Comparison of ENCODE assay signal across 21 cellular contexts in genomic region chr15:83605595-83605994, GRCh38. TPM values are rescaled to one million over a fixed set of nuclear protein-coding genes. Genes with fewer than 3 reads are reported as not detected.
A peak's percentile ranks its signal among the peaks of the same experiment; 100 is the strongest.
DNase-seq lines count a peak whose midpoint lies in the region; ATAC-seq and TF ChIP-seq lines count a peak whose summit lies in the region.
"Had no signal": no experiment of that assay in that cellular context is flagged by ENCODE, and none has a peak within 500 bp of the region (broad histone marks: within the 10 kb centered on the region; RNA-seq: fewer than 3 reads in every experiment).

No MANE protein-coding gene starts in this region.

- WGBS in heart right ventricle, 2 donors = 54 to 66% methylated on average over 4 of the region's 4 CpGs
- 45 to 68% (median 60%) methylated on average over 4 of the region's 4 CpGs for WGBS in stomach, 5 donors

- H3K4me1 ChIP-seq in heart right ventricle (peaks cover 0 to 5% (median 0%) of the 10 kb centered on the region in 9 donors), thoracic aorta (ENCODE audit: control insufficient read depth in 1 of 2, low read depth in 2 of 2) (peaks cover 13 to 14% of the 10 kb centered on the region in 2 donors), stomach (peaks cover 0 to 5% (median 0%) of the 10 kb centered on the region in 4 donors)
- H3K4me1 ChIP-seq: BLaER1 treated with 17β-estradiol and CSF1 and Interleukin-3, amounts not matched to agents 10 nM and 100 nM; SJSA1 had no signal

- DNase-seq in coronary artery (ENCODE audit: low spot score) (no peak), heart right ventricle (peak; percentile 7 to 25), mucosa of gallbladder (ENCODE audit: low spot score) (peak; percentile 16), thoracic aorta (ENCODE audit: low spot score) (no peak), stomach (no peak)
- no peak for DNase-seq in activated CD4-positive, CD25-positive, alpha-beta regulatory T cell treated with anti-CD3 and anti-CD28 coated beads, Interleukin-2, amount 50 U/mL, for 72 hours
- DNase-seq: Calu3; CD8-positive, alpha-beta T cell; DMS53; H7; HFFc6; NCI-H187; NCI-H226; NCI-H524 treated with DMSO at 0.1 percent for 48 hours; PC-9 had no signal

- H3K27ac ChIP-seq in coronary artery (no peak overlapping the region), heart right ventricle (no peak overlapping the region), thoracic aorta (no peak overlapping the region), stomach (no peak overlapping the region)
- H3K27ac ChIP-seq: BLaER1 treated with 17β-estradiol and CSF1 and Interleukin-3, amounts not matched to agents 10 nM and 100 nM; PC-9; RWPE1; SJSA1 had no signal

- H3K9me3 ChIP-seq in heart right ventricle (peaks cover 0 to 8% (median 0%) of the 10 kb centered on the region in 11 donors), thoracic aorta (no peaks in the 10 kb centered on the region), stomach (peaks cover 0 to 6% (median 0%) of the 10 kb centered on the region in 4 donors)
- H3K9me3 ChIP-seq: SJSA1 had no signal

- no peaks in the 10 kb centered on the region for H3K36me3 ChIP-seq in heart right ventricle
- no peaks in the 10 kb centered on the region for H3K36me3 ChIP-seq in thoracic aorta
- no peaks in the 10 kb centered on the region for H3K36me3 ChIP-seq in stomach
- H3K36me3 ChIP-seq: BLaER1 treated with 17β-estradiol and CSF1 and Interleukin-3, amounts not matched to agents 10 nM and 100 nM; SJSA1 had no signal

- intact Hi-C loops in heart right ventricle (cut with DNase I) = no loop called here
- intact Hi-C loops in stomach (cut with DNase I; ENCODE audit: low total_unique reads) = no loop called here

- TF ChIP-seq EP300 in stomach (IDR thresholded peaks at IDR 0.05) = no peak

- H3K27me3 ChIP-seq in heart right ventricle (peaks cover 0 to 13% (median 0%) of the 10 kb centered on the region in 7 donors), thoracic aorta (replicated peaks; ENCODE audit: insufficient read depth) (no peaks in the 10 kb centered on the region), stomach (no peaks in the 10 kb centered on the region)
- H3K27me3 ChIP-seq: BLaER1 treated with 17β-estradiol and CSF1 and Interleukin-3, amounts not matched to agents 10 nM and 100 nM; SJSA1 had no signal

- peak overlapping the region; percentile 1 for H3K4me3 ChIP-seq in coronary artery
- no peak overlapping the region for H3K4me3 ChIP-seq in heart right ventricle
- peak overlapping the region; percentile 50 for H3K4me3 ChIP-seq in thoracic aorta
- no peak overlapping the region for H3K4me3 ChIP-seq in stomach
- H3K4me3 ChIP-seq: BLaER1 treated with 17β-estradiol and CSF1 and Interleukin-3, amounts not matched to agents 10 nM and 100 nM; K562; PC-9; SJSA1 had no signal

- ATAC-seq in heart right ventricle (peak in 3 of 8 donors; percentile 58 to 75 (median 60)), thoracic aorta (ENCODE audit: insufficient number of reproducible peaks, low FRiP score, low read depth) (no peak), GM18867 (IDR thresholded peaks at IDR 0.05; ENCODE audit: unreplicated experiment) (no peak), GM18517 (IDR thresholded peaks at IDR 0.05; ENCODE audit: unreplicated experiment) (no peak)
- ATAC-seq: CD8-positive, alpha-beta T cell; K562 had no signal

- TF ChIP-seq CTCF in coronary artery (IDR thresholded peaks at IDR 0.05) (no peak), heart right ventricle (IDR thresholded peaks at IDR 0.05) (no peak), thoracic aorta (IDR thresholded peaks at IDR 0.05) (no peak), stomach (IDR thresholded peaks at IDR 0.05) (no peak)

- TF ChIP-seq POLR2A in stomach (IDR thresholded peaks at IDR 0.05) = no peak

RNA-seq across cellular contexts. Expression of gene ADAMTSL3, which starts 48.3 kb away (rescaled TPM):
- total RNA-seq in heart right ventricle (10 to 100 TPM in 7 of 10 donors, 1 to 10 TPM in 3; 4.3 to 15.4 (median 11.3) TPM), mucosa of gallbladder (5.7 TPM), thoracic aorta (10 to 100 TPM; 41.4 to 45.4 TPM), stomach (10 to 100 TPM in 2 of 5 donors, 1 to 10 TPM in 3; 4.3 to 54.9 (median 8.0) TPM)
- polyA plus RNA-seq in heart right ventricle (1 to 10 TPM; 1.6 to 1.9 TPM), stomach (1 to 10 TPM; 1.1 to 2.6 (median 1.5) TPM)
- total RNA-seq: CD8-positive, alpha-beta T cell; HFFc6 had no signal

Comparison
In these comparisons a context has a peak if more than half of its experiments do, and no peak if none do; other contexts are left out.
1. DNase-seq: peak in heart right ventricle (2 of 2) and mucosa of gallbladder (single experiment); none in coronary artery (single experiment), thoracic aorta (single experiment), stomach (single experiment) and activated CD4-positive, CD25-positive, alpha-beta regulatory T cell treated with anti-CD3 and anti-CD28 coated beads, Interleukin-2, amount 50 U/mL, for 72 hours (single experiment).
2. H3K4me3 ChIP-seq: peak in coronary artery (single experiment) and thoracic aorta (single experiment); none in heart right ventricle (0 of 10) and stomach (0 of 4).